In the genomic region with DNA sequence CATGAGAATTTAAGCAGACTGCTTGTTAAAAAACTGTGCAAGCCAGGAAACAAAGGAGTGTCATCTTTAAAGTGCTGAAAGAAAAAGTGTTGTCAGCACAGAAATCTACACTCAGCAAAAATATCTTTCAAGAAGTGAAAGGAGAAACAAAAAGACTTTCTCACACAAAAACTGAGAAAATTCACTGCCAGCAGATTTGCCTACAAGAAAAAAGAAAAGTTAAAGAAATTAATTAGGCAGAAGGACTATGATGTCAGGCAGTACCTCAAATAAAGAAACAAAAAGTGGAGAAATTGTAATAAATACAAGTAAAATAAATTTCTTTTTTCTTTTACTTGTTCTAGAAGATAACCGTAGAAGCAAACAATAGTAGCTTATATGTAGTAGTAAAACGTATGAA, we compare ENCODE assay signal across 8 cellular contexts.
"Had no signal": no experiment of that assay in that cellular context is flagged by ENCODE, and none has a peak within 500 bp of the region (broad histone marks: within the 10 kb centered on the region; RNA-seq: fewer than 3 reads in every experiment).

No MANE protein-coding gene starts in this region.

- H3K9me3 ChIP-seq: HAP-1 had no signal

- H3K36me3 Mint-ChIP-seq: IgD-negative memory B cell had no signal

- FAIRE-seq: HTR-8/SVneo had no signal

- H3K4me1 Mint-ChIP-seq: IgD-negative memory B cell had no signal

- DNase-seq: GM23248, GOT3, H7, KG1 had no signal

- H3K27ac Mint-ChIP-seq: IgD-negative memory B cell had no signal

- H2AFZ ChIP-seq: GM23248 had no signal

- H3K36me3 ChIP-seq: HAP-1 had no signal

- H3K4me3 Mint-ChIP-seq: IgD-negative memory B cell had no signal

- H3K4me1 ChIP-seq: HAP-1 had no signal

- H3K27ac ChIP-seq: GM23248 had no signal

- H3K27me3 Mint-ChIP-seq: IgD-negative memory B cell had no signal

- ATAC-seq: HCT116 had no signal

- H3K9ac ChIP-seq: GM23248 had no signal

- H3K4me3 ChIP-seq: GM23248, HAP-1 had no signal
